Comparison of ENCODE assay signal across 1 cellular context in the genomic region with DNA sequence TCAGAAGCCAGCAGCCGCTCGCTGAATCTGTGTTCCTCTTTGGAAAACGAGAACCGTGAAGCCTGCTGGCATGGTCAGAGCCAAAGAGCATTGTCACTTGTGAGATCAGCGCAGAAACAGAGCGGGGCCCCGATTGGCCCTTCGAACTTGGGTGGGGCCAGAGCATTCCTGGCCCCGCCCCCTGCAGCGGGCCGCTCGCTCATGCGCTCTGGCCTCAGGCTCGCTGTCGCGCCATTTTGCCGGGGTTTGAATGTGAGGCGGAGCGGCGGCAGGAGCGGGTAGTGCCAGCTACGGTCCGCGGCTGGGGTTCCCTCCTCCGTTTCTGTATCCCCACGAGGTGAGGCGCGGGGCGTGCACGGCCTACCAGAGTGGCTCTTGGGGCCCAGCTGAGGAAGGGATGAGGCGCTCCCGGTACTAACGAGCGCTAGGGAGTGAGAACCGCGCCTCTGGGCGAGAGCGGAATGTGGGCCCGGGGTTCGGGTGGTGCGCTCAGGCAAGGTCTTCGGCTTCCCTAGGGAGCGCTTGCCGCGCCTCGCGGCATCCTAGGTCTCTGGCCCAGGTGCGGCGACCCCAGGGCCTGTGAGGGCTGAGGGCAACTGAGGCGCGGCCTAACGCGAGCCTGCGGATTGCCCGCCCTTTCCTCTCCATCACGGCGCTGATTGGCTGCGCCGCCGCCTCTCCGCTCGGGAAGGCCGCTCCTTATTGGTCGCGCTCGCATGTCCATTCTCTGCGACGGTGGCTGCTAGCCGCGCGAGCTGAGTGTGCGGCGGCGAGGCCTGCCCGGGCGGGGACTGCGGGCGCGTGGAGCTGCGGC.
A peak's percentile ranks its signal among the peaks of the same experiment; 100 is the strongest.
TF ChIP-seq lines count a peak whose summit lies in the region.

A gene with protein sequence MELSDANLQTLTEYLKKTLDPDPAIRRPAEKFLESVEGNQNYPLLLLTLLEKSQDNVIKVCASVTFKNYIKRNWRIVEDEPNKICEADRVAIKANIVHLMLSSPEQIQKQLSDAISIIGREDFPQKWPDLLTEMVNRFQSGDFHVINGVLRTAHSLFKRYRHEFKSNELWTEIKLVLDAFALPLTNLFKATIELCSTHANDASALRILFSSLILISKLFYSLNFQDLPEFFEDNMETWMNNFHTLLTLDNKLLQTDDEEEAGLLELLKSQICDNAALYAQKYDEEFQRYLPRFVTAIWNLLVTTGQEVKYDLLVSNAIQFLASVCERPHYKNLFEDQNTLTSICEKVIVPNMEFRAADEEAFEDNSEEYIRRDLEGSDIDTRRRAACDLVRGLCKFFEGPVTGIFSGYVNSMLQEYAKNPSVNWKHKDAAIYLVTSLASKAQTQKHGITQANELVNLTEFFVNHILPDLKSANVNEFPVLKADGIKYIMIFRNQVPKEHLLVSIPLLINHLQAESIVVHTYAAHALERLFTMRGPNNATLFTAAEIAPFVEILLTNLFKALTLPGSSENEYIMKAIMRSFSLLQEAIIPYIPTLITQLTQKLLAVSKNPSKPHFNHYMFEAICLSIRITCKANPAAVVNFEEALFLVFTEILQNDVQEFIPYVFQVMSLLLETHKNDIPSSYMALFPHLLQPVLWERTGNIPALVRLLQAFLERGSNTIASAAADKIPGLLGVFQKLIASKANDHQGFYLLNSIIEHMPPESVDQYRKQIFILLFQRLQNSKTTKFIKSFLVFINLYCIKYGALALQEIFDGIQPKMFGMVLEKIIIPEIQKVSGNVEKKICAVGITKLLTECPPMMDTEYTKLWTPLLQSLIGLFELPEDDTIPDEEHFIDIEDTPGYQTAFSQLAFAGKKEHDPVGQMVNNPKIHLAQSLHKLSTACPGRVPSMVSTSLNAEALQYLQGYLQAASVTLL (plus strand): TSS at position 226 of the 814 bp plus-strand sequence. CDS start 12,152 bp downstream, outside the sequence.

TF ChIP-seq in HEK293, 187 proteins besides CTCF, POLR2A, EP300 and RAD21 (continued from another document and continues in another):
- TF ChIP-seq, protein P1, sequence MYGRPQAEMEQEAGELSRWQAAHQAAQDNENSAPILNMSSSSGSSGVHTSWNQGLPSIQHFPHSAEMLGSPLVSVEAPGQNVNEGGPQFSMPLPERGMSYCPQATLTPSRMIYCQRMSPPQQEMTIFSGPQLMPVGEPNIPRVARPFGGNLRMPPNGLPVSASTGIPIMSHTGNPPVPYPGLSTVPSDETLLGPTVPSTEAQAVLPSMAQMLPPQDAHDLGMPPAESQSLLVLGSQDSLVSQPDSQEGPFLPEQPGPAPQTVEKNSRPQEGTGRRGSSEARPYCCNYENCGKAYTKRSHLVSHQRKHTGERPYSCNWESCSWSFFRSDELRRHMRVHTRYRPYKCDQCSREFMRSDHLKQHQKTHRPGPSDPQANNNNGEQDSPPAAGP (tag by site-specific recombination; IDR thresholded peaks at IDR 0.05) = peak; percentile 65
- TF ChIP-seq, protein P2, sequence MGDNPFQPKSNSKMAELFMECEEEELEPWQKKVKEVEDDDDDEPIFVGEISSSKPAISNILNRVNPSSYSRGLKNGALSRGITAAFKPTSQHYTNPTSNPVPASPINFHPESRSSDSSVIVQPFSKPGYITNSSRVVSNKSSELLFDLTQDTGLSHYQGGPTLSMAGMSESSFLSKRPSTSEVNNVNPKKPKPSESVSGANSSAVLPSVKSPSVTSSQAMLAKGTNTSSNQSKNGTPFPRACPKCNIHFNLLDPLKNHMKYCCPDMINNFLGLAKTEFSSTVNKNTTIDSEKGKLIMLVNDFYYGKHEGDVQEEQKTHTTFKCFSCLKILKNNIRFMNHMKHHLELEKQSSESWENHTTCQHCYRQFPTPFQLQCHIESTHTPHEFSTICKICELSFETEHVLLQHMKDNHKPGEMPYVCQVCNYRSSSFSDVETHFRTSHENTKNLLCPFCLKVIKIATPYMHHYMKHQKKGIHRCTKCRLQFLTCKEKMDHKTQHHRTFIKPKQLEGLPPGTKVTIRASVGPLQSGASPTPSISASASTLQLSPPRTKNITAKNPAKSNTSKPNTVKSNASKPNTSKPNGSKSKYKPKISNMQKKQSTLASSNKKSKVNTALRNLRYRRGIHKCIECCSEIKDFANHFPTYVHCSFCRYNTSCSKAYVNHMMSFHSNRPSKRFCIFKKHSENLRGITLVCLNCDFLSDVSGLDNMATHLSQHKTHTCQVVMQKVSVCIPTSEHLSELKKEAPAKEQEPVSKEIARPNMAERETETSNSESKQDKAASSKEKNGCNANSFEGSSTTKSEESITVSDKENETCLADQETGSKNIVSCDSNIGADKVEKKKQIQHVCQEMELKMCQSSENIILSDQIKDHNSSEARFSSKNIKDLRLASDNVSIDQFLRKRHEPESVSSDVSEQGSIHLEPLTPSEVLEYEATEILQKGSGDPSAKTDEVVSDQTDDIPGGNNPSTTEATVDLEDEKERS (tag by site-specific recombination; IDR thresholded peaks at IDR 0.05) = peak; percentile 79; the same call in 1 of the 2 replicates
- no peak for TF ChIP-seq ZNF211 (tag by site-specific recombination; IDR thresholded peaks at IDR 0.05; ENCODE audit: low read depth)
- TF ChIP-seq, protein P3, sequence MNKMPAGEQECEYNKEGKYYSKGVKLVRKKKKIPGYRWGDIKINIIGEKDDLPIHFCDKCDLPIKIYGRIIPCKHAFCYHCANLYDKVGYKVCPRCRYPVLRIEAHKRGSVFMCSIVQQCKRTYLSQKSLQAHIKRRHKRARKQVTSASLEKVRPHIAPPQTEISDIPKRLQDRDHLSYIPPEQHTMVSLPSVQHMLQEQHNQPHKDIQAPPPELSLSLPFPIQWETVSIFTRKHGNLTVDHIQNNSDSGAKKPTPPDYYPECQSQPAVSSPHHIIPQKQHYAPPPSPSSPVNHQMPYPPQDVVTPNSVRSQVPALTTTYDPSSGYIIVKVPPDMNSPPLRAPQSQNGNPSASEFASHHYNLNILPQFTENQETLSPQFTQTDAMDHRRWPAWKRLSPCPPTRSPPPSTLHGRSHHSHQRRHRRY (tag by site-specific recombination; IDR thresholded peaks at IDR 0.05) = 0 out of 2 replicates have a peak, but pooled peaks have one; percentile 26
- TF ChIP-seq MZF1 (tag by site-specific recombination; IDR thresholded peaks at IDR 0.05; ENCODE audit: borderline replicate concordance) = no peak
- TF ChIP-seq ZBTB17 (tag by site-specific recombination; IDR thresholded peaks at IDR 0.05) = peak; percentile 99
- TF ChIP-seq ZNF561 (tag by site-specific recombination; IDR thresholded peaks at IDR 0.05; ENCODE audit: borderline replicate concordance) = peak; percentile 91
- TF ChIP-seq, protein P4, sequence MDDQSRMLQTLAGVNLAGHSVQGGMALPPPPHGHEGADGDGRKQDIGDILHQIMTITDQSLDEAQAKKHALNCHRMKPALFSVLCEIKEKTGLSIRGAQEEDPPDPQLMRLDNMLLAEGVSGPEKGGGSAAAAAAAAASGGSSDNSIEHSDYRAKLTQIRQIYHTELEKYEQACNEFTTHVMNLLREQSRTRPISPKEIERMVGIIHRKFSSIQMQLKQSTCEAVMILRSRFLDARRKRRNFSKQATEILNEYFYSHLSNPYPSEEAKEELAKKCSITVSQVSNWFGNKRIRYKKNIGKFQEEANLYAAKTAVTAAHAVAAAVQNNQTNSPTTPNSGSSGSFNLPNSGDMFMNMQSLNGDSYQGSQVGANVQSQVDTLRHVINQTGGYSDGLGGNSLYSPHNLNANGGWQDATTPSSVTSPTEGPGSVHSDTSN (CRISPR knock-in tag; IDR thresholded peaks at IDR 0.05) = peak; percentile 81; the same call in 1 of the 2 replicates
- TF ChIP-seq, protein P5, sequence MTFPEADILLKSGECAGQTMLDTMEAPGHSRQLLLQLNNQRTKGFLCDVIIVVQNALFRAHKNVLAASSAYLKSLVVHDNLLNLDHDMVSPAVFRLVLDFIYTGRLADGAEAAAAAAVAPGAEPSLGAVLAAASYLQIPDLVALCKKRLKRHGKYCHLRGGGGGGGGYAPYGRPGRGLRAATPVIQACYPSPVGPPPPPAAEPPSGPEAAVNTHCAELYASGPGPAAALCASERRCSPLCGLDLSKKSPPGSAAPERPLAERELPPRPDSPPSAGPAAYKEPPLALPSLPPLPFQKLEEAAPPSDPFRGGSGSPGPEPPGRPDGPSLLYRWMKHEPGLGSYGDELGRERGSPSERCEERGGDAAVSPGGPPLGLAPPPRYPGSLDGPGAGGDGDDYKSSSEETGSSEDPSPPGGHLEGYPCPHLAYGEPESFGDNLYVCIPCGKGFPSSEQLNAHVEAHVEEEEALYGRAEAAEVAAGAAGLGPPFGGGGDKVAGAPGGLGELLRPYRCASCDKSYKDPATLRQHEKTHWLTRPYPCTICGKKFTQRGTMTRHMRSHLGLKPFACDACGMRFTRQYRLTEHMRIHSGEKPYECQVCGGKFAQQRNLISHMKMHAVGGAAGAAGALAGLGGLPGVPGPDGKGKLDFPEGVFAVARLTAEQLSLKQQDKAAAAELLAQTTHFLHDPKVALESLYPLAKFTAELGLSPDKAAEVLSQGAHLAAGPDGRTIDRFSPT (tag by site-specific recombination; IDR thresholded peaks at IDR 0.05) = peak; percentile 99
- peak; percentile 54 for TF ChIP-seq ZNF600 (tag by site-specific recombination; IDR thresholded peaks at IDR 0.05)
- peak; percentile 45 for TF ChIP-seq GLIS2 (tag by site-specific recombination; IDR thresholded peaks at IDR 0.05)
- TF ChIP-seq GLI4 (tag by site-specific recombination; IDR thresholded peaks at IDR 0.05) = no peak; the same call in none of the 2 replicates
- TF ChIP-seq ZEB2 (tag by site-specific recombination; IDR thresholded peaks at IDR 0.05) = peak; percentile 94
- TF ChIP-seq OSR2 (tag by site-specific recombination; IDR thresholded peaks at IDR 0.05) = 0 out of 2 replicates have a peak, but pooled peaks have one; percentile 6
- TF ChIP-seq, protein P6, sequence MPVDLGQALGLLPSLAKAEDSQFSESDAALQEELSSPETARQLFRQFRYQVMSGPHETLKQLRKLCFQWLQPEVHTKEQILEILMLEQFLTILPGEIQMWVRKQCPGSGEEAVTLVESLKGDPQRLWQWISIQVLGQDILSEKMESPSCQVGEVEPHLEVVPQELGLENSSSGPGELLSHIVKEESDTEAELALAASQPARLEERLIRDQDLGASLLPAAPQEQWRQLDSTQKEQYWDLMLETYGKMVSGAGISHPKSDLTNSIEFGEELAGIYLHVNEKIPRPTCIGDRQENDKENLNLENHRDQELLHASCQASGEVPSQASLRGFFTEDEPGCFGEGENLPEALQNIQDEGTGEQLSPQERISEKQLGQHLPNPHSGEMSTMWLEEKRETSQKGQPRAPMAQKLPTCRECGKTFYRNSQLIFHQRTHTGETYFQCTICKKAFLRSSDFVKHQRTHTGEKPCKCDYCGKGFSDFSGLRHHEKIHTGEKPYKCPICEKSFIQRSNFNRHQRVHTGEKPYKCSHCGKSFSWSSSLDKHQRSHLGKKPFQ (tag by site-specific recombination; IDR thresholded peaks at IDR 0.05) = peak; percentile 13; the same call in 1 of the 2 replicates
- peak; percentile 49; the same call in 1 of the 2 replicates for TF ChIP-seq ZNF629 (tag by site-specific recombination; IDR thresholded peaks at IDR 0.05)
- TF ChIP-seq, protein P7, sequence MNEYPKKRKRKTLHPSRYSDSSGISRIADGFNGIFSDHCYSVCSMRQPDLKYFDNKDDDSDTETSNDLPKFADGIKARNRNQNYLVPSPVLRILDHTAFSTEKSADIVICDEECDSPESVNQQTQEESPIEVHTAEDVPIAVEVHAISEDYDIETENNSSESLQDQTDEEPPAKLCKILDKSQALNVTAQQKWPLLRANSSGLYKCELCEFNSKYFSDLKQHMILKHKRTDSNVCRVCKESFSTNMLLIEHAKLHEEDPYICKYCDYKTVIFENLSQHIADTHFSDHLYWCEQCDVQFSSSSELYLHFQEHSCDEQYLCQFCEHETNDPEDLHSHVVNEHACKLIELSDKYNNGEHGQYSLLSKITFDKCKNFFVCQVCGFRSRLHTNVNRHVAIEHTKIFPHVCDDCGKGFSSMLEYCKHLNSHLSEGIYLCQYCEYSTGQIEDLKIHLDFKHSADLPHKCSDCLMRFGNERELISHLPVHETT (tag by site-specific recombination; IDR thresholded peaks at IDR 0.05) = peak; percentile 69
- TF ChIP-seq KLF16 (tag by site-specific recombination; IDR thresholded peaks at IDR 0.05) = peak; percentile 89
- no peak for TF ChIP-seq ZNF112 (tag by site-specific recombination; IDR thresholded peaks at IDR 0.05)
- TF ChIP-seq, protein P8, sequence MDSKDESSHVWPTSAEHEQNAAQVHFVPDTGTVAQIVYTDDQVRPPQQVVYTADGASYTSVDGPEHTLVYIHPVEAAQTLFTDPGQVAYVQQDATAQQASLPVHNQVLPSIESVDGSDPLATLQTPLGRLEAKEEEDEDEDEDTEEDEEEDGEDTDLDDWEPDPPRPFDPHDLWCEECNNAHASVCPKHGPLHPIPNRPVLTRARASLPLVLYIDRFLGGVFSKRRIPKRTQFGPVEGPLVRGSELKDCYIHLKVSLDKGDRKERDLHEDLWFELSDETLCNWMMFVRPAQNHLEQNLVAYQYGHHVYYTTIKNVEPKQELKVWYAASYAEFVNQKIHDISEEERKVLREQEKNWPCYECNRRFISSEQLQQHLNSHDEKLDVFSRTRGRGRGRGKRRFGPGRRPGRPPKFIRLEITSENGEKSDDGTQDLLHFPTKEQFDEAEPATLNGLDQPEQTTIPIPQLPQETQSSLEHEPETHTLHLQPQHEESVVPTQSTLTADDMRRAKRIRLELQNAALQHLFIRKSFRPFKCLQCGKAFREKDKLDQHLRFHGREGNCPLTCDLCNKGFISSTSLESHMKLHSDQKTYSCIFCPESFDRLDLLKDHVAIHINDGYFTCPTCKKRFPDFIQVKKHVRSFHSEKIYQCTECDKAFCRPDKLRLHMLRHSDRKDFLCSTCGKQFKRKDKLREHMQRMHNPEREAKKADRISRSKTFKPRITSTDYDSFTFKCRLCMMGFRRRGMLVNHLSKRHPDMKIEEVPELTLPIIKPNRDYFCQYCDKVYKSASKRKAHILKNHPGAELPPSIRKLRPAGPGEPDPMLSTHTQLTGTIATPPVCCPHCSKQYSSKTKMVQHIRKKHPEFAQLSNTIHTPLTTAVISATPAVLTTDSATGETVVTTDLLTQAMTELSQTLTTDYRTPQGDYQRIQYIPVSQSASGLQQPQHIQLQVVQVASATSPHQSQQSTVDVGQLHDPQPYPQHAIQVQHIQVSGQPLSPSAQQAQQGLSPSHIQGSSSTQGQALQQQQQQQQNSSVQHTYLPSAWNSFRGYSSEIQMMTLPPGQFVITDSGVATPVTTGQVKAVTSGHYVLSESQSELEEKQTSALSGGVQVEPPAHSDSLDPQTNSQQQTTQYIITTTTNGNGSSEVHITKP (tag by site-specific recombination; IDR thresholded peaks at IDR 0.05) = no peak
- TF ChIP-seq ZXDB (tag by site-specific recombination; IDR thresholded peaks at IDR 0.05) = peak; percentile 91
- TF ChIP-seq ZNF555 (tag by site-specific recombination; conservative IDR thresholded peaks at IDR 0.05) = no peak
- TF ChIP-seq ZNF146 (tag by site-specific recombination; IDR thresholded peaks at IDR 0.05) = peak; percentile 38
- TF ChIP-seq, protein P9, sequence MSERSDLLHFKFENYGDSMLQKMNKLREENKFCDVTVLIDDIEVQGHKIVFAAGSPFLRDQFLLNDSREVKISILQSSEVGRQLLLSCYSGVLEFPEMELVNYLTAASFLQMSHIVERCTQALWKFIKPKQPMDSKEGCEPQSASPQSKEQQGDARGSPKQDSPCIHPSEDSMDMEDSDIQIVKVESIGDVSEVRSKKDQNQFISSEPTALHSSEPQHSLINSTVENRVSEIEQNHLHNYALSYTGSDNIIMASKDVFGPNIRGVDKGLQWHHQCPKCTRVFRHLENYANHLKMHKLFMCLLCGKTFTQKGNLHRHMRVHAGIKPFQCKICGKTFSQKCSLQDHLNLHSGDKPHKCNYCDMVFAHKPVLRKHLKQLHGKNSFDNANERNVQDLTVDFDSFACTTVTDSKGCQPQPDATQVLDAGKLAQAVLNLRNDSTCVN (tag by site-specific recombination; optimal IDR thresholded peaks at IDR 0.05) = peak; percentile 97
- peak; percentile 27; the same call in 1 of the 2 replicates for TF ChIP-seq BCL11B (tag by site-specific recombination; IDR thresholded peaks at IDR 0.05; ENCODE audit: low read depth)
- peak; percentile 75; the same call in 1 of the 2 replicates for TF ChIP-seq KLF8 (tag by site-specific recombination; IDR thresholded peaks at IDR 0.05)
- peak; percentile 48 for TF ChIP-seq SCRT2 (tag by site-specific recombination; IDR thresholded peaks at IDR 0.05)
- TF ChIP-seq SP2 (tag by site-specific recombination; IDR thresholded peaks at IDR 0.05) = peak; percentile 83
- TF ChIP-seq SP7 (tag by site-specific recombination; IDR thresholded peaks at IDR 0.05) = peak; percentile 92
- TF ChIP-seq ZNF677 (tag by site-specific recombination; IDR thresholded peaks at IDR 0.05) = no peak
